ENCODE assay signal across 8 cellular contexts in genomic region chr17:50079334-50080095, GRCh38. TPM values are rescaled to one million over a fixed set of nuclear protein-coding genes. Genes with fewer than 3 reads are reported as not detected.
DNase-seq lines count a peak whose midpoint lies in the region; ATAC-seq and TF ChIP-seq lines count a peak whose summit lies in the region.
"Had no signal": no experiment of that assay in that cellular context is flagged by ENCODE, and none has a peak within 500 bp of the region (broad histone marks: within the 10 kb centered on the region; RNA-seq: fewer than 3 reads in every experiment).

No MANE protein-coding gene starts in this region.

- TF ChIP-seq CTCF in GM20000 (IDR thresholded peaks at IDR 0.05; ENCODE audit: extremely low read depth, missing control alignments), result peak; percentile 76
- TF ChIP-seq CTCF in endodermal cell (conservative IDR thresholded peaks at IDR 0.05), result peak; percentile 86
- peak; percentile 58 for TF ChIP-seq CTCF in osteocyte (IDR thresholded peaks at IDR 0.05)

- H3K4me3 ChIP-seq in endodermal cell (ENCODE audit: low read length), result no peak overlapping the region

- H3K36me3 ChIP-seq in endodermal cell (ENCODE audit: control insufficient read depth, insufficient read depth, low read length), result peaks cover 3% of the 10 kb centered on the region

- DNase-seq in GM20000 (ENCODE audit: low spot score) (peak; percentile 70), NCI-H526 (lab: John Stamatoyannopoulos, UW) (peak; percentile 78 to 91), endodermal cell (peak; percentile 93), osteocyte (ENCODE audit: extremely low spot score, unreplicated experiment) (no peak), ureter (ENCODE audit: low spot score) (no peak), AML-193 (lab: John Stamatoyannopoulos, UW) (no peak)

- H3K4me3 Mint-ChIP-seq in endodermal cell, result no peak overlapping the region
- H3K4me3 Mint-ChIP-seq in osteocyte (ENCODE audit: unreplicated experiment), result no peak overlapping the region
- H3K4me3 Mint-ChIP-seq: T-helper 1 cell treated with Interleukin-12 subunit alpha and Interleukin-12 subunit beta and Interleukin-4 antibody, amounts not matched to agents 30 μg/mL and 1 μg/mL, for 36 hours had no signal

- H3K27ac Mint-ChIP-seq in endodermal cell, result no peak overlapping the region
- peak overlapping the region; percentile 44 for H3K27ac Mint-ChIP-seq in osteocyte (ENCODE audit: unreplicated experiment)
- H3K27ac Mint-ChIP-seq: T-helper 1 cell treated with Interleukin-12 subunit alpha and Interleukin-12 subunit beta and Interleukin-4 antibody, amounts not matched to agents 30 μg/mL and 1 μg/mL, for 36 hours had no signal

- 69 to 89% methylated on average over 3 to 12 of the region's 12 CpGs for WGBS in endodermal cell (ENCODE audit: insufficient coverage in 1 of 2, insufficient read length in 1 of 2), 2 experiments

- H3K9me3 ChIP-seq in endodermal cell (ENCODE audit: control insufficient read depth, low read length), result no peaks in the 10 kb centered on the region

- no peaks in the 10 kb centered on the region for H3K4me1 ChIP-seq in endodermal cell (ENCODE audit: control insufficient read depth, insufficient read depth, low read length)

- H3K36me3 Mint-ChIP-seq in endodermal cell (ENCODE audit: low read depth) (peaks cover 17% of the 10 kb centered on the region), osteocyte (ENCODE audit: unreplicated experiment) (peaks cover 69% of the 10 kb centered on the region)

- no peak overlapping the region for H3K9ac ChIP-seq in endodermal cell (ENCODE audit: extremely low read depth, low read length, poor library complexity, severe bottlenecking)

- H3K27me3 Mint-ChIP-seq in endodermal cell (ENCODE audit: insufficient read depth), result peaks cover 44% of the 10 kb centered on the region
- H3K27me3 Mint-ChIP-seq in osteocyte (ENCODE audit: unreplicated experiment), result no peaks in the 10 kb centered on the region

- no peak for ATAC-seq in GM21526 (IDR thresholded peaks at IDR 0.05; ENCODE audit: low FRiP score, unreplicated experiment)

- H3K9me3 Mint-ChIP-seq in endodermal cell, result no peaks in the 10 kb centered on the region
- no peaks in the 10 kb centered on the region for H3K9me3 Mint-ChIP-seq in osteocyte (ENCODE audit: unreplicated experiment)
- H3K9me3 Mint-ChIP-seq: T-helper 1 cell treated with Interleukin-12 subunit alpha and Interleukin-12 subunit beta and Interleukin-4 antibody, amounts not matched to agents 30 μg/mL and 1 μg/mL, for 36 hours had no signal

- no peak overlapping the region for H3K27ac ChIP-seq in endodermal cell (ENCODE audit: low read depth, low read length)

- peaks cover 38% of the 10 kb centered on the region for H3K27me3 ChIP-seq in endodermal cell (ENCODE audit: control insufficient read depth, insufficient read depth, low read length, poor library complexity, severe bottlenecking)

- no peaks in the 10 kb centered on the region for H3K4me1 Mint-ChIP-seq in endodermal cell
- H3K4me1 Mint-ChIP-seq in osteocyte (ENCODE audit: unreplicated experiment), result peaks cover 5% of the 10 kb centered on the region

RNA-seq across cellular contexts. Expression of gene PDK2, which starts 15.6 kb away (rescaled TPM):
- 10 to 100 TPM; 23.0 to 24.2 TPM for total RNA-seq in endodermal cell
- 24.0 TPM for polyA plus RNA-seq in endodermal cell (2013, experiment 1 of 2)
- polyA plus RNA-seq in endodermal cell (2013, experiment 2 of 2), result 20.7 TPM
- 66.2 and 67.0 TPM in 2 replicates for total RNA-seq in osteocyte
- 25.7 TPM for total RNA-seq in ureter

RNA-seq across cellular contexts. Expression of gene ITGA3, which starts 23.6 kb away (rescaled TPM):
- 10 to 100 TPM; 16.6 to 21.7 TPM for total RNA-seq in endodermal cell
- polyA plus RNA-seq in endodermal cell (2013, experiment 1 of 2), result 12.1 TPM
- polyA plus RNA-seq in endodermal cell (2013, experiment 2 of 2), result 14.6 TPM
- total RNA-seq in osteocyte, result 201 and 221 TPM in 2 replicates
- total RNA-seq in ureter, result 211 TPM

RNA-seq across cellular contexts. Expression of gene SAMD14, which starts 50.4 kb away (rescaled TPM):
- total RNA-seq in endodermal cell, result 10 to 100 TPM in 1 of 2 donors, 1 to 10 TPM in 1; 9.5 to 23.2 TPM
- polyA plus RNA-seq in endodermal cell (2013, experiment 1 of 2), result 28.9 TPM
- polyA plus RNA-seq in endodermal cell (2013, experiment 2 of 2), result 28.6 TPM
- 36.1 and 36.8 TPM in 2 replicates for total RNA-seq in osteocyte
- 5.5 TPM for total RNA-seq in ureter

Comparison
In these comparisons a context has a peak if more than half of its experiments do, and no peak if none do; other contexts are left out.
1. DNase-seq: peak in GM20000 (single experiment), NCI-H526 (2 of 2) and endodermal cell (single experiment); none in osteocyte (single experiment), ureter (single experiment) and AML-193 (0 of 2).
2. Peak in every context shown above with its lines, with median percentiles within 50 percentile points of each other: CTCF ChIP-seq.